Comparison of ENCODE assay signal across 12 cellular contexts in the genomic region with DNA sequence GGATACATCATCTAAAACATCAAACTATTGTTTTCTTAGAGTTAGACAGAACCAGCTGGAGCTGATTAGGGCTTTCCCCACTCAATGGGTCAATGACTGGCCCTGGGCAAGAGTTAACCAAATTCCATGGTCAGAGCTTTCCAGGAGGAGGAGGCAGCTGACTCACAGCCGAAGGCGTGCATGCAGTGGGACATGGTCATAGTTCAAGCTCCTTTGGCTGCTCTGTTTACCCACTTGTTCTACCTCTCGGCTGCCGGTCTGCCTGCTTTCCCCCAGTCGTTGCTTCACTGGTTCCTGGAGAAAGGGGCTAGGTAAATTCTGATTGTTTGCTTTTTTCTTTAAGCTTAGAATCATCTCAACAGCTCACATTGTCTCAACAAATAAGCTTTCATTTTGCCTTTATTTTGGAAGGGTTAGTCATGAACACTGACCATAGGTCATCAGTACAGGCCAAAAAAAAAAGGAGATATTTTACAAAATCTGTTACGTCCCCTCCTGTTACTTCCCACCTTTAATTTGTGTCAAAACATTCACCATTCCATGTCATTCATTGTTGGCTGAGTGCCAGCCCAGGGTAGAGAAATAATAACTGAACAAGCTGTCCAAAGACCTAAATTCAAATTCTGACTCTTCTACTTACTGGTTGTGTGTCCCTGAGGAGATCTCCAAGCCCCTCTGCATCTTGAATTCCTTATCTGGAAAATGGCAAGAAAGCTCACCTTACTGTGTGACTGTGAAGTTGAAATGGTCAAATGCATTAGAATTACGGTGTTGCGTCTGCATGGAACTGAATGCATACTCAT. TPM values are rescaled to one million over a fixed set of nuclear protein-coding genes. Genes with fewer than 3 reads are reported as not detected.
DNase-seq lines count a peak whose midpoint lies in the region; ATAC-seq, FAIRE-seq and TF ChIP-seq lines count a peak whose summit lies in the region.
"Had no signal": no experiment of that assay in that cellular context is flagged by ENCODE, and none has a peak within 500 bp of the region (broad histone marks: within the 10 kb centered on the region; RNA-seq: fewer than 3 reads in every experiment).

No MANE protein-coding gene starts in this region.

- peak; percentile 97 for DNase-seq in EH (ENCODE audit: low read depth)
- peak; percentile 90 for DNase-seq in RCC 7860 (ENCODE audit: low spot score)
- DNase-seq in fibroblast of lung (ENCODE audit: low read depth in 2 of 2), result peak; percentile 82 to 94
- DNase-seq in posterior vena cava (ENCODE audit: low spot score), result peak; percentile 86
- DNase-seq in HAP-1 (ENCODE audit: low spot score in 2 of 2), result no peak
- DNase-seq in DMS 273 (lab: John Stamatoyannopoulos, UW; ENCODE audit: unreplicated experiment), result no peak
- DNase-seq in aorta, result no peak
- DNase-seq: activated gamma-delta T cell, foreskin keratinocyte, GF-D8, NCI-H510A had no signal

- H3K4me3 ChIP-seq in fibroblast of lung (replicated peaks in 1 of 4; ENCODE audit: control extremely low read depth in 1 of 4, insufficient read depth in 1 of 4, low read depth in 3 of 4, low read length in 4 of 4) (peak overlapping the region in 1 of 4 experiments; percentile 33), HAP-1 (no peak overlapping the region), aorta (ENCODE audit: low read length in 2 of 2) (no peak overlapping the region)

- H3K79me2 ChIP-seq in fibroblast of lung (ENCODE audit: control insufficient read depth, insufficient read depth, low read length), result no peaks in the 10 kb centered on the region

- no peak overlapping the region for H2AFZ ChIP-seq in fibroblast of lung (ENCODE audit: low read length)

- WGBS in aorta, 2 donors, result 46 to 52% methylated on average over 8 of the region's 8 CpGs

- H3K9me3 ChIP-seq in fibroblast of lung (ENCODE audit: control insufficient read depth, insufficient read depth, low read depth, low read length) (no peaks in the 10 kb centered on the region), HAP-1 (no peaks in the 10 kb centered on the region), aorta (ENCODE audit: control insufficient read depth, low read length) (no peaks in the 10 kb centered on the region)

- intact Hi-C loops in posterior vena cava (cut with DNase I) (no loop called here), aorta (cut with DNase I) (loop anchor here in 1 of 2 donors (10.0 kb wide), 1 partner anchor 192 kb away; no protein-coding TSS in a partner anchor)

- H3K36me3 ChIP-seq in fibroblast of lung (ENCODE audit: control insufficient read depth, insufficient read depth, low read length) (no peaks in the 10 kb centered on the region), HAP-1 (replicated peaks) (no peaks in the 10 kb centered on the region), aorta (ENCODE audit: control insufficient read depth in 1 of 2, insufficient read depth in 2 of 2, low read length in 1 of 2) (no peaks in the 10 kb centered on the region)

- H3K4me1 ChIP-seq in fibroblast of lung (ENCODE audit: control insufficient read depth, extremely low read depth, insufficient read depth, low read length) (peaks cover 7% of the 10 kb centered on the region), HAP-1 (peaks cover 7% of the 10 kb centered on the region; the same call in 1 of the 2 replicates), aorta (ENCODE audit: control insufficient read depth in 1 of 2, insufficient read depth in 2 of 2, low read length in 2 of 2) (peaks cover 0 to 2% of the 10 kb centered on the region in 2 donors)

- TF ChIP-seq CTCF in fibroblast of lung (conservative IDR thresholded peaks at IDR 0.05 in 1 of 2, IDR thresholded peaks at IDR 0.05 in 1 of 2; ENCODE audit: low read depth in 1 of 2, low read length in 2 of 2), result no peak

- no peak overlapping the region for H3K9ac ChIP-seq in fibroblast of lung (ENCODE audit: insufficient read depth, low read length)

- H3K27me3 ChIP-seq in fibroblast of lung (ENCODE audit: control insufficient read depth, insufficient read depth, low read length) (peaks cover 4% of the 10 kb centered on the region), HAP-1 (ENCODE audit: low read depth) (no peaks in the 10 kb centered on the region), aorta (ENCODE audit: control insufficient read depth in 1 of 2, insufficient read depth in 2 of 2, low read length in 1 of 2) (peaks cover 0 to 2% of the 10 kb centered on the region in 2 donors)

- H3K27ac ChIP-seq in fibroblast of lung (ENCODE audit: insufficient read depth, low read length), result no peak overlapping the region
- no peak overlapping the region for H3K27ac ChIP-seq in aorta (ENCODE audit: low read depth in 1 of 2, low read length in 2 of 2)
- H3K27ac ChIP-seq: foreskin keratinocyte had no signal

- in situ Hi-C loops in HAP-1 (cut with MboI; ENCODE audit: low sequenced_read_pairs), result no loop called here

- peak; percentile 94 for FAIRE-seq in RCC 7860 (lab: Jason Lieb, UNC)

- ATAC-seq in aorta (ENCODE audit: low FRiP score) (no peak), GM19397 (IDR thresholded peaks at IDR 0.05; ENCODE audit: unreplicated experiment) (no peak)
- ATAC-seq: foreskin keratinocyte had no signal

- H4K20me1 ChIP-seq in fibroblast of lung (ENCODE audit: control insufficient read depth, extremely low read depth, insufficient read depth, low read length), result no peaks in the 10 kb centered on the region

- peak overlapping the region; percentile 60 for H3K4me2 ChIP-seq in fibroblast of lung (ENCODE audit: extremely low read depth, insufficient read depth, low read length)

RNA-seq across cellular contexts. Expression of gene MAB21L3, which starts 12.0 kb away (rescaled TPM):
- total RNA-seq in fibroblast of lung (0.66 and 0.77 TPM in 2 replicates), posterior vena cava (not detected), aorta (not detected)
- polyA plus RNA-seq in fibroblast of lung (0.08 and 0.18 TPM in 2 replicates), aorta (under 1 TPM in 1 of 2 donors, not detected in 1; 0.25 TPM)
- 0.43 TPM in 1 of 2 replicates, not detected in the other for polyA plus RNA-seq in fibroblast of lung (2012)
- 0.22 and 0.86 TPM in 2 replicates for polyA minus RNA-seq in fibroblast of lung (ENCODE audit: low replicate concordance)

Comparison
In these comparisons a context has a peak if more than half of its experiments do, and no peak if none do; other contexts are left out.
1. DNase-seq: peak in EH (single experiment), RCC 7860 (single experiment), fibroblast of lung (2 of 2) and posterior vena cava (single experiment); none in HAP-1 (0 of 2), DMS 273 (single experiment) and aorta (0 of 2).